In the genomic region with DNA sequence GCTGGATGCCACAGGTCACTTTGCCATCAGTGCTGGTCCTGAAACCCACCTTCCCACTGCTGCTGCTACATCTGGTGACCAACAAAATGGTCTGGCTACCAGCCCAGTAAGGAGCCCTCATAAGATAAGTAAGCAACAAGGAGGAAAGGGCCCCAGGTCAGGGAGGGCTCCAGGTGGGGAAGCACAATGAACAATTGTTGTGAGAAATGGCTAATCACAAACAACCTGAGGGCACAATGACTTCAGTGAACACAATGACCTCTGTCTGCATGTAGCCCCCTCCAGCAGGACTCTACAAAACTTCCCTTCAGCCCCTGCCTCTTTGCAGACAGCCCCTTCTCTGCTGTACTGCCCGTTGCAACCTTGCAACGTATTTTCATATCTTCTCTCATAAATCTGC, we compare ENCODE assay signal across 22 cellular contexts. TPM values are rescaled to one million over a fixed set of nuclear protein-coding genes. Genes with fewer than 3 reads are reported as not detected.
DNase-seq lines count a peak whose midpoint lies in the region; ATAC-seq and TF ChIP-seq lines count a peak whose summit lies in the region.
"Had no signal": no experiment of that assay in that cellular context is flagged by ENCODE, and none has a peak within 500 bp of the region (broad histone marks: within the 10 kb centered on the region; RNA-seq: fewer than 3 reads in every experiment).

No MANE protein-coding gene starts in this region.

- TF ChIP-seq POLR2A in IMR-90 (IDR thresholded peaks at IDR 0.05; ENCODE audit: low read depth, low read length) = no peak

- no peak overlapping the region for H2AK9ac ChIP-seq in IMR-90 (replicated peaks; ENCODE audit: low read depth, low read length, poor library complexity)

- H3K4me1 ChIP-seq in Caco-2 (peaks cover 46% of the 10 kb centered on the region), IMR-90 (ENCODE audit: control insufficient read depth, insufficient read depth, low read length) (peaks cover 2% of the 10 kb centered on the region; the same call in 1 of the 2 replicates), mesendoderm (ENCODE audit: control insufficient read depth, low read depth, low read length) (no peaks in the 10 kb centered on the region)
- H3K4me1 ChIP-seq: BLaER1, Peyer's patch had no signal

- no peak overlapping the region for H3K9ac ChIP-seq in IMR-90 (ENCODE audit: low read depth, low read length)
- no peak overlapping the region for H3K9ac ChIP-seq in mesendoderm (ENCODE audit: low read length)
- H3K9ac ChIP-seq: BLaER1, KMS-11 had no signal

- no peak overlapping the region for H2BK20ac ChIP-seq in IMR-90 (ENCODE audit: low read depth, low read length)

- peak overlapping the region; percentile 28; the same call in 1 of the 2 replicates for H4K91ac ChIP-seq in IMR-90 (ENCODE audit: insufficient read depth, low read depth, low read length)

- TF ChIP-seq CTCF in Caco-2 (IDR thresholded peaks at IDR 0.05; ENCODE audit: insufficient read depth in 1 of 2, low read depth in 1 of 2, low read length in 1 of 2, severe bottlenecking in 1 of 2, unreplicated experiment in 1 of 2) (no peak), IMR-90 (conservative IDR thresholded peaks at IDR 0.05; ENCODE audit: low read depth, low read length) (no peak)

- H3K27me3 Mint-ChIP-seq in Caco-2 (ENCODE audit: insufficient read depth, unreplicated experiment) = no peaks in the 10 kb centered on the region
- H3K27me3 Mint-ChIP-seq: IgD-negative memory B cell had no signal

- H2BK5ac ChIP-seq in IMR-90 (ENCODE audit: low read depth, low read length, poor library complexity, severe bottlenecking) = no peak overlapping the region
- H2BK5ac ChIP-seq in mesendoderm (ENCODE audit: low read length) = no peak overlapping the region

- H2BK15ac ChIP-seq in IMR-90 (ENCODE audit: low read depth, low read length) (no peak overlapping the region), mesendoderm (replicated peaks; ENCODE audit: low read depth) (no peak overlapping the region)

- BruUV-seq in Caco-2 (replicated peaks; lab: Mats Ljungman, UMichigan) (TSS peak; percentile 98), IMR-90 (replicated peaks; lab: Mats Ljungman, UMichigan) (no TSS peak)

- no peak overlapping the region for H3K23ac ChIP-seq in IMR-90 (ENCODE audit: low read depth, low read length)
- H3K23ac ChIP-seq in mesendoderm (ENCODE audit: low read length) = no peak overlapping the region

- no peak overlapping the region for H3K27ac ChIP-seq in IMR-90 (ENCODE audit: insufficient read depth, low read length)
- H3K27ac ChIP-seq in mesendoderm (ENCODE audit: low read depth, low read length) = no peak overlapping the region
- H3K27ac ChIP-seq: BLaER1, KMS-11, Peyer's patch, SK-N-MC had no signal

- H3K79me1 ChIP-seq in IMR-90 (ENCODE audit: low read depth in 1 of 2, low read length in 2 of 2) (no peaks in the 10 kb centered on the region), mesendoderm (ENCODE audit: low read length) (no peaks in the 10 kb centered on the region)

- peak overlapping the region; percentile 71 for H3K4ac ChIP-seq in IMR-90 (ENCODE audit: low read depth, low read length)
- H3K4ac ChIP-seq in mesendoderm (ENCODE audit: low read depth, low read length) = no peak overlapping the region

- POLR2A ChIA-PET in Caco-2 (lab: Charles Lee) = interaction anchor here (1.9 kb wide), 1 partner anchor 20 kb away, joined by 10 read pairs; the partner anchor contains the start of gene FBLN1
- POLR2A ChIA-PET in IMR-90 (lab: Charles Lee; ENCODE audit: unreplicated experiment) = no interaction called here

- H3K14ac ChIP-seq in IMR-90 (replicated peaks; ENCODE audit: low read depth, low read length) = peak overlapping the region; percentile 50; the same call in 1 of the 2 replicates

- dilution Hi-C loops in IMR-90 (cut with HindIII; ENCODE audit: low sequenced_read_pairs, unreplicated experiment) = no loop called here

- peaks cover 29% of the 10 kb centered on the region for H3K9me3 Mint-ChIP-seq in Caco-2 (ENCODE audit: unreplicated experiment)

- in situ Hi-C loops in IMR-90 (cut with MboI; ENCODE audit: low sequenced_read_pairs) = no loop called here

- peak overlapping the region; percentile 50 for H3K4me3 Mint-ChIP-seq in Caco-2 (ENCODE audit: unreplicated experiment)
- H3K4me3 Mint-ChIP-seq: CD4-positive, CD25-positive, alpha-beta regulatory T cell; IgD-negative memory B cell had no signal

- H4K8ac ChIP-seq in IMR-90 (ENCODE audit: low read depth in 2 of 2, low read length in 2 of 2) (no peak overlapping the region), mesendoderm (ENCODE audit: low read depth, low read length) (no peak overlapping the region)

- H2AK5ac ChIP-seq in IMR-90 (ENCODE audit: low read depth, low read length) (peak overlapping the region; percentile 58; the same call in 1 of the 2 replicates), mesendoderm (ENCODE audit: low read length) (no peak overlapping the region)

- H3K56ac ChIP-seq in IMR-90 (ENCODE audit: extremely low read depth, insufficient read depth, low read length) (no peak overlapping the region), mesendoderm (ENCODE audit: low read length) (no peak overlapping the region)

- intact Hi-C loops in Caco-2 (cut with micrococcal nuclease; ENCODE audit: unreplicated experiment) = no loop called here
- intact Hi-C loops in IMR-90 (cut with micrococcal nuclease) = no loop called here
- intact Hi-C loops in posterior vena cava (cut with DNase I) = no loop called here

- TF ChIP-seq RAD21 in IMR-90 (IDR thresholded peaks at IDR 0.05; ENCODE audit: low read length) = no peak

- H2AFZ ChIP-seq in IMR-90 (replicated peaks; ENCODE audit: low read length, poor library complexity) = no peak overlapping the region

- H3K27me3 ChIP-seq in Caco-2 (replicated peaks; ENCODE audit: control insufficient read depth, insufficient read depth, low read length) (no peaks in the 10 kb centered on the region), IMR-90 (ENCODE audit: control insufficient read depth, insufficient read depth, low read length) (no peaks in the 10 kb centered on the region), mesendoderm (ENCODE audit: insufficient read depth, low read length, poor library complexity) (no peaks in the 10 kb centered on the region)
- H3K27me3 ChIP-seq: BLaER1, Peyer's patch had no signal

- H4K20me1 ChIP-seq in IMR-90 (ENCODE audit: insufficient read depth, low read length) = no peaks in the 10 kb centered on the region
- H4K20me1 ChIP-seq: BLaER1 had no signal

- H3K4me3 ChIP-seq in Caco-2 (ENCODE audit: low read depth, low read length) = no peak overlapping the region
- no peak overlapping the region for H3K4me3 ChIP-seq in IMR-90 (ENCODE audit: insufficient read depth, low read depth, low read length)
- no peak overlapping the region for H3K4me3 ChIP-seq in mesendoderm (ENCODE audit: low read length)
- H3K4me3 ChIP-seq: BLaER1, Peyer's patch, SK-N-MC had no signal

- H3K36me3 Mint-ChIP-seq in Caco-2 (ENCODE audit: insufficient read depth, unreplicated experiment) = peaks cover 27% of the 10 kb centered on the region
- H3K36me3 Mint-ChIP-seq: IgD-negative memory B cell had no signal

- H4K5ac ChIP-seq in IMR-90 (ENCODE audit: low read depth, low read length) (no peak overlapping the region), mesendoderm (ENCODE audit: low read length) (no peak overlapping the region)

- H3K36me3 ChIP-seq in Caco-2 (ENCODE audit: control insufficient read depth, insufficient read depth, low read length) (no peaks in the 10 kb centered on the region), IMR-90 (ENCODE audit: control insufficient read depth, insufficient read depth, low read length) (no peaks in the 10 kb centered on the region), mesendoderm (ENCODE audit: control insufficient read depth, insufficient read depth, low read length) (no peaks in the 10 kb centered on the region)
- H3K36me3 ChIP-seq: BLaER1, Peyer's patch had no signal

- H3K79me2 ChIP-seq in mesendoderm (ENCODE audit: control insufficient read depth, insufficient read depth, low read length) = no peaks in the 10 kb centered on the region

- H3K9me1 ChIP-seq in IMR-90 (ENCODE audit: insufficient read depth, low read length) = no peaks in the 10 kb centered on the region; the same call in 1 of the 2 replicates

- 77% methylated on average over 2 of the region's 2 CpGs; no CpG with 5 or more reads in 1 of the 2 experiments for WGBS in IMR-90 (ENCODE audit: extremely low coverage in 2 of 2, insufficient read length in 1 of 2), 2 experiments
- no CpG with 5 or more reads among the region's 2 CpGs for WGBS in mesendoderm (ENCODE audit: extremely low coverage, insufficient coverage, low lambda C conversion rate)

- H3K9me3 ChIP-seq in Caco-2 = peaks cover 27% of the 10 kb centered on the region
- peaks cover 6% of the 10 kb centered on the region for H3K9me3 ChIP-seq in IMR-90 (ENCODE audit: control insufficient read depth, insufficient read depth, low read length)
- H3K9me3 ChIP-seq: Peyer's patch had no signal

- no peak for DNase-seq in Caco-2
- no peak for DNase-seq in IMR-90
- peak; percentile 35 for DNase-seq in mesendoderm
- peak; percentile 50 for DNase-seq in posterior vena cava (ENCODE audit: low spot score)
- DNase-seq: CD4-positive, CD25-positive, alpha-beta regulatory T cell; DMS53; MM.1S; NCI-H1694; NCI-H2029 treated with DMSO at 0.1 percent for 48 hours; NCI-H69; Peyer's patch; SIG-M5; SW 1271 had no signal

- H3K18ac ChIP-seq in IMR-90 (ENCODE audit: low read depth, low read length) = no peak overlapping the region
- no peak overlapping the region for H3K18ac ChIP-seq in mesendoderm (ENCODE audit: low read length)

- ATAC-seq in IMR-90 (ENCODE audit: low read depth) = no peak
- no peak for ATAC-seq in GM19328 (IDR thresholded peaks at IDR 0.05; ENCODE audit: unreplicated experiment)
- no peak for ATAC-seq in GM21447 (IDR thresholded peaks at IDR 0.05; ENCODE audit: unreplicated experiment)
- ATAC-seq in GM19023 (IDR thresholded peaks at IDR 0.05; ENCODE audit: unreplicated experiment) = no peak
- no peak for ATAC-seq in HG02798 (IDR thresholded peaks at IDR 0.05; ENCODE audit: poor library complexity, unreplicated experiment)

- no peak overlapping the region for H2BK120ac ChIP-seq in IMR-90 (ENCODE audit: low read depth, low read length)
- H2BK120ac ChIP-seq in mesendoderm (ENCODE audit: low read depth, low read length) = no peak overlapping the region

- H3K4me1 Mint-ChIP-seq in Caco-2 (ENCODE audit: low read depth, unreplicated experiment) = peaks cover 15% of the 10 kb centered on the region
- H3K4me1 Mint-ChIP-seq: CD4-positive, CD25-positive, alpha-beta regulatory T cell; IgD-negative memory B cell had no signal

- H3K4me2 ChIP-seq in IMR-90 (ENCODE audit: low read depth, low read length) (no peak overlapping the region), mesendoderm (ENCODE audit: low read length) (no peak overlapping the region)
- H3K4me2 ChIP-seq: BLaER1, KMS-11 had no signal

- CTCF ChIA-PET in Caco-2 (lab: Charles Lee) = interaction anchor here (1.8 kb wide), 1 partner anchor 10 kb away, joined by 7 read pairs; no protein-coding TSS in a partner anchor
- CTCF ChIA-PET in IMR-90 (lab: Yijun Ruan, JAX) = no interaction called here

- H3K27ac Mint-ChIP-seq in Caco-2 (ENCODE audit: unreplicated experiment) = peak overlapping the region; percentile 88
- H3K27ac Mint-ChIP-seq: CD4-positive, CD25-positive, alpha-beta regulatory T cell; IgD-negative memory B cell had no signal

RNA-seq across cellular contexts. Expression of gene FBLN1, which starts 19.4 kb away (rescaled TPM):
- 510 and 519 TPM in 2 replicates for total RNA-seq in Caco-2 (2022)
- total RNA-seq in IMR-90 (2012; rRNA removed) = 11.3 and 11.4 TPM in 2 replicates
- polyA plus RNA-seq in IMR-90 (2012; rRNA removed) = 80.8 and 87.9 TPM in 2 replicates
- 107 and 230 TPM in 2 replicates for polyA plus RNA-seq in IMR-90 (2012; cell fraction: cytosol; rRNA removed)
- polyA plus RNA-seq in IMR-90 (2012; cell fraction: nucleus; rRNA removed; ENCODE audit: low replicate concordance) = 78.8 and 81.4 TPM in 2 replicates
- polyA plus RNA-seq in mesendoderm (2013, experiment 1 of 2) = 104 TPM
- polyA plus RNA-seq in mesendoderm (2013, experiment 2 of 2) = 102 TPM
- 1,000 to 10,000 TPM in 1 of 2 donors, 100 to 1,000 TPM in 1; 608 to 1,210 TPM for total RNA-seq in posterior vena cava
- total RNA-seq: OCI-LY7 had no signal
- polyA plus RNA-seq: CD4-positive, CD25-positive, alpha-beta regulatory T cell; IgD-negative memory B cell had no signal

Comparison
In these comparisons a context has a peak if more than half of its experiments do, and no peak if none do; other contexts are left out.
1. DNase-seq: peak in mesendoderm (single experiment) and posterior vena cava (single experiment); none in Caco-2 (0 of 2) and IMR-90 (single experiment).
2. RNA of gene FBLN1, which starts 19.4 kb away (total RNA-seq): 608 to 1,210 TPM in posterior vena cava and 510 to 519 TPM in Caco-2; 11.3 to 11.4 TPM in IMR-90; every median in the first group is over 10 times any median in the second.